Comparison of ENCODE assay signal across 19 cellular contexts in the genomic region with DNA sequence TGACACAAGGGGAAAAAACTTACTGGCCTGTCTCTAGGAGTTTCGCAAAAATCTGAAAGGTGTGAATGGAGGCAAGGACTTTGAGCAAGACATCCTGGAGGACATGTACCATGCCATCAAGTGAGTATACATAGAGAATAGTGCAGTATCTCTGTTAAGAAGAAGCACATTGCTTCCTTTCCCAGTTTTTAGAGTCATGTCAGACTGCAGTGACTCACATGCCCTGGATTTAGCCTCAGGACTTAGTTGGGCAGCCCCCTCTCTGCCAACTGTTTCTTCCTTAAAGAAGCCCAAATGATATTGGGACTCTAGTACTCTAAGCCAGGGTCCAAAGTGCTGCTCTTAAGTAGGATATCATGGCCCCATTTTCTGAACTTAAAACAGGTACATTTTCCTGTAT.
"Had no signal": no experiment of that assay in that cellular context is flagged by ENCODE, and none has a peak within 500 bp of the region (broad histone marks: within the 10 kb centered on the region; RNA-seq: fewer than 3 reads in every experiment).

No MANE protein-coding gene starts in this region.

- H3K27me3 Mint-ChIP-seq: activated naive CD8-positive, alpha-beta T cell treated with anti-CD3 and anti-CD28 coated beads for 36 hours; progenitor cell of endocrine pancreas had no signal

- H3K4me1 Mint-ChIP-seq: activated naive CD8-positive, alpha-beta T cell treated with anti-CD3 and anti-CD28 coated beads for 36 hours; endodermal cell; natural killer cell; WTC11 had no signal

- H3K27ac Mint-ChIP-seq: activated naive CD8-positive, alpha-beta T cell treated with anti-CD3 and anti-CD28 coated beads for 36 hours; endodermal cell; natural killer cell; progenitor cell of endocrine pancreas; WTC11 had no signal

- H3K4me3 ChIP-seq: cardiac muscle cell, left lung, lung, right atrium auricular region had no signal

- DNase-seq: activated CD4-positive, alpha-beta T cell treated with anti-CD3 and anti-CD28 coated beads, Interleukin-2, amount 50 U/mL, for 48 hours; activated CD8-positive, alpha-beta memory T cell treated with anti-CD3 and anti-CD28 coated beads, Interleukin-2, amount 50 U/mL, for 48 hours; activated naive CD4-positive, alpha-beta T cell treated with Interleukin-2 at 50 U/mL for 16 hours; activated naive CD8-positive, alpha-beta T cell treated with anti-CD3 and anti-CD28 coated beads for 36 hours; activated T-cell treated with anti-CD3 and anti-CD28 coated beads, Interleukin-2, amount 50 U/mL, for 4 hours; amniotic stem cell; cortex of kidney; endodermal cell; foreskin fibroblast; left lung; midbrain; natural killer cell; stimulated activated CD4-positive, alpha-beta T cell treated with anti-CD3 and anti-CD28 coated beads, Interleukin-4, amount 100 ng/mL, for 4 hours; stimulated activated naive CD8-positive, alpha-beta T cell treated with anti-CD3 and anti-CD28 coated beads, Interleukin-15, Interleukin-2, amounts not matched to agents 100 U/mL and 50 U/mL, for 24 hours had no signal

- H3K9me3 Mint-ChIP-seq: activated naive CD8-positive, alpha-beta T cell treated with anti-CD3 and anti-CD28 coated beads for 36 hours; activated T-cell treated with anti-CD3 and anti-CD28 coated beads, Interleukin-2, amount 50 U/mL, for 4 hours; endodermal cell; natural killer cell had no signal

- H3K4me3 Mint-ChIP-seq: activated naive CD8-positive, alpha-beta T cell treated with anti-CD3 and anti-CD28 coated beads for 36 hours; activated T-cell treated with anti-CD3 and anti-CD28 coated beads, Interleukin-2, amount 50 U/mL, for 4 hours; endodermal cell; natural killer cell; WTC11 had no signal

- H3K9me3 ChIP-seq: left lung had no signal

- H3K27me3 ChIP-seq: cardiac muscle cell, left lung, right atrium auricular region had no signal

- H3K4me1 ChIP-seq: right atrium auricular region had no signal
